Comparison of ENCODE assay signal across 16 cellular contexts in genomic region chr4:100695871-100696270, GRCh38.
DNase-seq lines count a peak whose midpoint lies in the region; ATAC-seq and TF ChIP-seq lines count a peak whose summit lies in the region.
"Had no signal": no experiment of that assay in that cellular context is flagged by ENCODE, and none has a peak within 500 bp of the region (broad histone marks: within the 10 kb centered on the region; RNA-seq: fewer than 3 reads in every experiment).

No MANE protein-coding gene starts in this region.

- no peak overlapping the region for H2BK5ac ChIP-seq in mesendoderm (ENCODE audit: low read length)

- H3F3A ChIP-seq in GM23338 (replicated peaks; ENCODE audit: low read depth), result no peaks in the 10 kb centered on the region
- no peaks in the 10 kb centered on the region for H3F3A ChIP-seq in smooth muscle cell (ENCODE audit: low read depth)

- no peak overlapping the region for H3K56ac ChIP-seq in mesendoderm (ENCODE audit: low read length)

- H4K5ac ChIP-seq in mesendoderm (ENCODE audit: low read length), result no peak overlapping the region

- H3K4ac ChIP-seq in mesendoderm (ENCODE audit: low read depth, low read length), result no peak overlapping the region

- no peaks in the 10 kb centered on the region for H3K36me3 Mint-ChIP-seq in GM23338 (ENCODE audit: low read depth)
- H3K36me3 Mint-ChIP-seq: CD4-positive, CD25-positive, alpha-beta regulatory T cell had no signal

- TF ChIP-seq CTCF in GM23338 (conservative IDR thresholded peaks at IDR 0.05; ENCODE audit: low read depth in 2 of 2), result no peak
- TF ChIP-seq CTCF in smooth muscle cell (IDR thresholded peaks at IDR 0.05; ENCODE audit: borderline replicate concordance, insufficient read depth, poor library complexity, severe bottlenecking), result no peak
- TF ChIP-seq CTCF in GM13977 (IDR thresholded peaks at IDR 0.05; ENCODE audit: extremely low read depth, insufficient read depth, missing control alignments), result no peak

- H4K8ac ChIP-seq in mesendoderm (ENCODE audit: low read depth, low read length), result no peak overlapping the region

- no peak overlapping the region for H2BK120ac ChIP-seq in mesendoderm (ENCODE audit: low read depth, low read length)

- WGBS in mesendoderm (ENCODE audit: extremely low coverage, insufficient coverage, low lambda C conversion rate), result no CpG with 5 or more reads among the region's 1 CpG
- whole genome bisulfite sequencing in smooth muscle cell (ENCODE audit: low lambda C conversion rate), result 80% methylated on average over 1 of the region's 1 CpG

- H4K20me1 ChIP-seq in GM23338 (replicated peaks; ENCODE audit: insufficient read depth), result no peaks in the 10 kb centered on the region
- H4K20me1 ChIP-seq in smooth muscle cell (ENCODE audit: low read depth), result no peaks in the 10 kb centered on the region

- DNase-seq in GM23338 (ENCODE audit: low spot score) (no peak), mesendoderm (no peak), smooth muscle cell (lab: John Stamatoyannopoulos, UW; ENCODE audit: unreplicated experiment) (no peak), GM13977 (ENCODE audit: low spot score) (no peak), DMS53 treated with DMSO at 0.1 percent for 48 hours (lab: John Stamatoyannopoulos, UW; ENCODE audit: unreplicated experiment) (no peak)
- DNase-seq: ACHN; BE2C; C1 segment of cervical spinal cord; CD4-positive, CD25-positive, alpha-beta regulatory T cell; CD8-positive, alpha-beta memory T cell; DMS153; DMS79 treated with DMSO at 0.1 percent for 48 hours; GF-D8; HCEC 1CT had no signal

- peak overlapping the region; percentile 18 for H3K18ac ChIP-seq in mesendoderm (ENCODE audit: low read length)

- H3K23ac ChIP-seq in mesendoderm (ENCODE audit: low read length), result no peak overlapping the region

- H3K9me3 Mint-ChIP-seq in GM23338, result no peaks in the 10 kb centered on the region
- H3K9me3 Mint-ChIP-seq: CD8-positive, alpha-beta memory T cell had no signal

- H3K9me2 ChIP-seq in GM23338 (ENCODE audit: insufficient read depth), result peaks cover 6% of the 10 kb centered on the region; the same call in 1 of the 2 replicates

- no peak for ATAC-seq in GM23338

- H3K4me3 ChIP-seq in ACC112 (ENCODE audit: low read depth, low read length) (no peak overlapping the region), GM23338 (no peak overlapping the region), mesendoderm (ENCODE audit: low read length) (no peak overlapping the region), smooth muscle cell (no peak overlapping the region)

- no peak overlapping the region for H3K4me3 Mint-ChIP-seq in GM23338
- H3K4me3 Mint-ChIP-seq: CD4-positive, CD25-positive, alpha-beta regulatory T cell; CD8-positive, alpha-beta memory T cell had no signal

- H2AFZ ChIP-seq in ACC112 (ENCODE audit: low read length, unreplicated experiment) (peak overlapping the region; percentile 71), GM23338 (peak overlapping the region; percentile 70; the same call in 1 of the 2 replicates), smooth muscle cell (ENCODE audit: low read depth) (peak overlapping the region; percentile 94)

- H3K27ac ChIP-seq in ACC112 (ENCODE audit: low read depth, low read length) (no peak overlapping the region), GM23338 (ENCODE audit: low read depth) (no peak overlapping the region), mesendoderm (ENCODE audit: low read depth, low read length) (no peak overlapping the region), smooth muscle cell (ENCODE audit: low read depth) (no peak overlapping the region)
- H3K27ac ChIP-seq: HL-60 had no signal

- H3K4me2 ChIP-seq in GM23338, result no peak overlapping the region
- no peak overlapping the region for H3K4me2 ChIP-seq in mesendoderm (ENCODE audit: low read length)
- peak overlapping the region; percentile 60 for H3K4me2 ChIP-seq in smooth muscle cell

- H3K4me1 Mint-ChIP-seq in GM23338, result peaks cover 8% of the 10 kb centered on the region
- H3K4me1 Mint-ChIP-seq: CD4-positive, CD25-positive, alpha-beta regulatory T cell; CD8-positive, alpha-beta memory T cell had no signal

- no peak overlapping the region for H2BK15ac ChIP-seq in mesendoderm (replicated peaks; ENCODE audit: low read depth)

- no peaks in the 10 kb centered on the region for H3K9me3 ChIP-seq in smooth muscle cell (replicated peaks; ENCODE audit: low read depth)
- H3K9me3 ChIP-seq: BE2C had no signal

- no peaks in the 10 kb centered on the region for H3K4me1 ChIP-seq in ACC112 (ENCODE audit: control insufficient read depth, insufficient read depth, low read length, unreplicated experiment)
- peaks cover 5% of the 10 kb centered on the region; the same call in 1 of the 2 replicates for H3K4me1 ChIP-seq in GM23338 (ENCODE audit: insufficient read depth)
- peaks cover 1% of the 10 kb centered on the region for H3K4me1 ChIP-seq in mesendoderm (ENCODE audit: control insufficient read depth, low read depth, low read length)
- peaks cover 13% of the 10 kb centered on the region for H3K4me1 ChIP-seq in smooth muscle cell (ENCODE audit: low read depth)
- H3K4me1 ChIP-seq: BE2C had no signal

- H3K36me3 ChIP-seq in ACC112 (ENCODE audit: insufficient read depth, low read length) (no peaks in the 10 kb centered on the region), GM23338 (ENCODE audit: insufficient read depth) (no peaks in the 10 kb centered on the region), mesendoderm (ENCODE audit: control insufficient read depth, insufficient read depth, low read length) (no peaks in the 10 kb centered on the region), smooth muscle cell (ENCODE audit: low read depth) (no peaks in the 10 kb centered on the region)
- H3K36me3 ChIP-seq: BE2C had no signal

- no peak overlapping the region for H3K27ac Mint-ChIP-seq in GM23338
- H3K27ac Mint-ChIP-seq: CD4-positive, CD25-positive, alpha-beta regulatory T cell; CD8-positive, alpha-beta memory T cell had no signal

- no peaks in the 10 kb centered on the region for H3K79me2 ChIP-seq in ACC112 (ENCODE audit: control insufficient read depth, insufficient read depth, low read length, unreplicated experiment)
- no peaks in the 10 kb centered on the region for H3K79me2 ChIP-seq in GM23338 (replicated peaks; ENCODE audit: insufficient read depth)
- H3K79me2 ChIP-seq in mesendoderm (ENCODE audit: control insufficient read depth, insufficient read depth, low read length), result no peaks in the 10 kb centered on the region
- no peaks in the 10 kb centered on the region for H3K79me2 ChIP-seq in smooth muscle cell (ENCODE audit: low read depth)

- H2AK5ac ChIP-seq in mesendoderm (ENCODE audit: low read length), result no peak overlapping the region

- H3K79me1 ChIP-seq in mesendoderm (ENCODE audit: low read length), result no peaks in the 10 kb centered on the region

- no peaks in the 10 kb centered on the region for H3K27me3 ChIP-seq in ACC112 (ENCODE audit: insufficient read depth, low read length)
- H3K27me3 ChIP-seq in GM23338 (ENCODE audit: insufficient read depth), result no peaks in the 10 kb centered on the region
- H3K27me3 ChIP-seq in mesendoderm (ENCODE audit: insufficient read depth, low read length, poor library complexity), result no peaks in the 10 kb centered on the region
- no peaks in the 10 kb centered on the region for H3K27me3 ChIP-seq in smooth muscle cell (ENCODE audit: low read depth)
- H3K27me3 ChIP-seq: BE2C had no signal

- in situ Hi-C loops in GM13977 (cut with MboI; ENCODE audit: low pct_unique_long_range_greater_than_20kb, low sequenced_read_pairs, unreplicated experiment), result no loop called here

- peaks cover 3% of the 10 kb centered on the region for H3K27me3 Mint-ChIP-seq in GM23338 (ENCODE audit: insufficient read depth, low read depth, poor library complexity)

- H3K9ac ChIP-seq in mesendoderm (ENCODE audit: low read length), result no peak overlapping the region
- no peak overlapping the region for H3K9ac ChIP-seq in smooth muscle cell (ENCODE audit: low read depth)

TF ChIP-seq in GM23338, 12 proteins besides CTCF, POLR2A, EP300 and RAD21:
- no peak for TF ChIP-seq NANOG (IDR thresholded peaks at IDR 0.05; ENCODE audit: borderline replicate concordance)
- TF ChIP-seq JUNB (IDR thresholded peaks at IDR 0.05; ENCODE audit: unreplicated experiment), result no peak
- no peak for TF ChIP-seq POLR2AphosphoS5 (IDR thresholded peaks at IDR 0.05; ENCODE audit: low read depth)
- TF ChIP-seq ZNF114 (CRISPR knock-in tag; IDR thresholded peaks at IDR 0.05), result no peak
- no peak for TF ChIP-seq CREB1 (CRISPR knock-in tag; IDR thresholded peaks at IDR 0.05; ENCODE audit: low read depth)
